12 cellular contexts compared by ENCODE assay signal in genomic region chr14:92382677-92383076, GRCh38. TPM values are rescaled to one million over a fixed set of nuclear protein-coding genes. Genes with fewer than 3 reads are reported as not detected.
DNase-seq lines count a peak whose midpoint lies in the region; ATAC-seq and TF ChIP-seq lines count a peak whose summit lies in the region.
"Had no signal": no experiment of that assay in that cellular context is flagged by ENCODE, and none has a peak within 500 bp of the region (broad histone marks: within the 10 kb centered on the region; RNA-seq: fewer than 3 reads in every experiment).

No MANE protein-coding gene starts in this region.

- peak; percentile 29 for DNase-seq in HT-29 (ENCODE audit: low spot score)
- no peak for DNase-seq in astrocyte of the spinal cord (ENCODE audit: low read depth, low spot score)
- DNase-seq in midbrain (lab: John Stamatoyannopoulos, UW), result peak; percentile 33
- DNase-seq in immature natural killer cell, result no peak
- DNase-seq: activated effector memory CD4-positive, alpha-beta T cell treated with Interleukin-2 at 50 U/mL for 16 hours; NCI-H1436 had no signal

- H3K27me3 ChIP-seq in DOHH2 (ENCODE audit: control insufficient read depth, low read length), result no peaks in the 10 kb centered on the region

- in situ Hi-C loops in astrocyte of the spinal cord (cut with HindIII; ENCODE audit: low sequenced_read_pairs), result no loop called here

- H3F3A ChIP-seq in DOHH2 (ENCODE audit: control insufficient read depth, insufficient read depth), result no peaks in the 10 kb centered on the region

- H3K36me3 ChIP-seq in DOHH2 (ENCODE audit: control insufficient read depth, low read length), result no peaks in the 10 kb centered on the region
- H3K36me3 ChIP-seq: esophagus muscularis mucosa had no signal

- TF ChIP-seq CTCF in DOHH2 (IDR thresholded peaks at IDR 0.05; ENCODE audit: low read depth, low read length, poor library complexity, severe bottlenecking) (peak; percentile 12), astrocyte of the spinal cord (IDR thresholded peaks at IDR 0.05; ENCODE audit: low read depth, low read length) (peak; percentile 27)

- H3K4me1 ChIP-seq in DOHH2 (ENCODE audit: control insufficient read depth, low read length), result no peaks in the 10 kb centered on the region
- H3K4me1 ChIP-seq: esophagus muscularis mucosa had no signal

- no peaks in the 10 kb centered on the region for H3K79me2 ChIP-seq in DOHH2 (ENCODE audit: control insufficient read depth, low read length)

- H4K20me1 ChIP-seq in DOHH2 (ENCODE audit: control insufficient read depth, insufficient read depth, low read depth, low read length), result no peaks in the 10 kb centered on the region

- no peaks in the 10 kb centered on the region for H3K9me3 ChIP-seq in DOHH2 (ENCODE audit: control insufficient read depth, insufficient read depth, low read length)
- H3K9me3 ChIP-seq: esophagus muscularis mucosa had no signal

- no peak overlapping the region for H3K27ac Mint-ChIP-seq in immature natural killer cell
- H3K27ac Mint-ChIP-seq: nephron had no signal

- H3K27ac ChIP-seq in DOHH2 (ENCODE audit: low read depth, low read length), result no peak overlapping the region
- H3K27ac ChIP-seq: esophagus muscularis mucosa had no signal

- H3K4me3 Mint-ChIP-seq in immature natural killer cell, result no peak overlapping the region
- H3K4me3 Mint-ChIP-seq: nephron had no signal

- peaks cover 2 to 6% (median 4%) of the 10 kb centered on the region in 3 donors for H3K27me3 Mint-ChIP-seq in immature natural killer cell (ENCODE audit: low read depth in 3 of 3)

- H3K9me3 Mint-ChIP-seq in immature natural killer cell, result no peaks in the 10 kb centered on the region
- H3K9me3 Mint-ChIP-seq: nephron had no signal

- no peaks in the 10 kb centered on the region for H3K9me2 ChIP-seq in DOHH2 (replicated peaks; ENCODE audit: control insufficient read depth, low read length)

- no peaks in the 10 kb centered on the region for H3K36me3 Mint-ChIP-seq in immature natural killer cell

- H3K4me2 ChIP-seq in DOHH2 (ENCODE audit: low read length), result no peak overlapping the region

- H3K4me3 ChIP-seq in DOHH2 (ENCODE audit: low read length) (no peak overlapping the region), astrocyte of the spinal cord (ENCODE audit: low read depth, low read length) (no peak overlapping the region)
- H3K4me3 ChIP-seq: esophagus muscularis mucosa had no signal

- ATAC-seq in HG03135 (IDR thresholded peaks at IDR 0.05; ENCODE audit: unreplicated experiment), result no peak
- no peak for ATAC-seq in HG03565 (IDR thresholded peaks at IDR 0.05; ENCODE audit: unreplicated experiment)
- ATAC-seq in GM19328 (IDR thresholded peaks at IDR 0.05; ENCODE audit: unreplicated experiment), result no peak

- H3K4me1 Mint-ChIP-seq in immature natural killer cell, result no peaks in the 10 kb centered on the region

RNA-seq across cellular contexts. Expression of gene SLC24A4, which starts 59.7 kb away (rescaled TPM):
- not detected in 2 replicates for total RNA-seq in HT-29 (2014; rRNA removed; shearing (Covaris generic))
- polyA plus RNA-seq in immature natural killer cell, result under 1 TPM; 0.05 to 0.52 (median 0.12) TPM

Comparison
In these comparisons a context has a peak if more than half of its experiments do, and no peak if none do; other contexts are left out.
1. DNase-seq: peak in HT-29 (single experiment) and midbrain (single experiment); none in astrocyte of the spinal cord (single experiment) and immature natural killer cell (0 of 3).